8 cellular contexts compared by ENCODE assay signal in the genomic region with DNA sequence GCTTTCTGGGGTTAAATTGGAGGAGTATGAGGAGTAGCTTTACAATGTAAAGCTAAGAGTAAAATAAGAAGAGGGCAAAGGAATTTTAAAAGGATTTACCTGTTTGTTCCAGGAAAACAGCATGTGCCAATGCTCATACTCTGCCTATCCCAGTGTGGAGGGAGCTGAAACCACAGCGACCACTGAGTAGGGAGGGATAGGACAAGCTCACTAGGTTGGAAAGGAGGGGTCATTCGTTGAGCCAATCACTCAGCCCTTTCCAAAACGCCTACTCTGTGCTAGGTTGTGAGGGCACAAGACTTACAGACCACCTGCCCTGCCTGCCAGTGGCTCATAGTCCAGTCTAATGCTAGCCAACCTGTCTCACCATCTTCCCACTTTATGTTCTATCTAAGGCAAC. TPM values are rescaled to one million over a fixed set of nuclear protein-coding genes. Genes with fewer than 3 reads are reported as not detected.
DNase-seq lines count a peak whose midpoint lies in the region; ATAC-seq and TF ChIP-seq lines count a peak whose summit lies in the region.

No MANE protein-coding gene starts in this region.

- no peaks in the 10 kb centered on the region for H3K27me3 Mint-ChIP-seq in endodermal cell (ENCODE audit: insufficient read depth)

- CTCF ChIA-PET in OCI-LY7 (lab: Charles Lee; ENCODE audit: unreplicated experiment): interaction anchor here (0.8 to 1.2 kb wide), 2 partner anchors 53 to 95 kb away, joined by 3 to 5 read pairs; partner anchors contain the start of gene DHX58

- POLR2A ChIA-PET in OCI-LY7 (lab: Charles Lee): interaction anchor here (0.6 to 3.0 kb wide), 9 partner anchors 16 to 330 kb away, joined by 3 to 12 read pairs (median 4); partner anchors contain the start of genes DHX58 and EIF1

- intact Hi-C loops in OCI-LY7 (cut with micrococcal nuclease; ENCODE audit: unreplicated experiment): loop anchor here (5.0 to 10.0 kb wide), 2 partner anchors 236 to 439 kb away; partner anchors contain the start of gene ATP6V0A1
- intact Hi-C loops in psoas muscle (cut with DNase I): loop anchor here in 1 of 2 donors (5.0 kb wide), 1 partner anchor 51 kb away; the partner anchor contains the start of gene CNP

- peaks cover 24% of the 10 kb centered on the region for H3K36me3 Mint-ChIP-seq in endodermal cell (ENCODE audit: low read depth)

- peaks cover 41% of the 10 kb centered on the region for H3K4me1 ChIP-seq in OCI-LY7 (ENCODE audit: insufficient read depth, low read length, poor library complexity, severe bottlenecking)
- H3K4me1 ChIP-seq in endodermal cell (ENCODE audit: control insufficient read depth, insufficient read depth, low read length): peaks cover 7% of the 10 kb centered on the region
- peaks cover 41% of the 10 kb centered on the region for H3K4me1 ChIP-seq in psoas muscle

- H3K4me3 ChIP-seq in OCI-LY7 (ENCODE audit: low read depth, low read length, poor library complexity, severe bottlenecking) (peak overlapping the region; percentile 86), endodermal cell (ENCODE audit: low read length) (peak overlapping the region; percentile 99), psoas muscle (peak overlapping the region; percentile 95)

- peaks cover 50% of the 10 kb centered on the region for H3K79me2 ChIP-seq in OCI-LY7 (ENCODE audit: insufficient read depth, low read depth, low read length)

- peak overlapping the region; percentile 84; the same call in 1 of the 2 replicates for H2AFZ ChIP-seq in OCI-LY7 (ENCODE audit: low read length)

- H3K27ac Mint-ChIP-seq in endodermal cell: peak overlapping the region; percentile 99

- DNase-seq in GM13977 (ENCODE audit: low spot score) (peak; percentile 15), OCI-LY7 (ENCODE audit: low spot score) (no peak), endodermal cell (peak; percentile 87), psoas muscle (no peak), globus pallidus (ENCODE audit: low spot score) (no peak)

- no peak for ATAC-seq in psoas muscle
- no peak for ATAC-seq in HG03439 (IDR thresholded peaks at IDR 0.05; ENCODE audit: unreplicated experiment)
- no peak for ATAC-seq in GM21381 (IDR thresholded peaks at IDR 0.05; ENCODE audit: unreplicated experiment)
- ATAC-seq in HG03571 (IDR thresholded peaks at IDR 0.05; ENCODE audit: unreplicated experiment): no peak

- 50 to 67% methylated on average over 1 to 3 of the region's 3 CpGs for WGBS in endodermal cell (ENCODE audit: insufficient coverage in 1 of 2, insufficient read length in 1 of 2), 2 experiments
- 19 to 32% (median 32%) methylated on average over 3 of the region's 3 CpGs for WGBS in psoas muscle, 3 donors

- H3K36me3 ChIP-seq in OCI-LY7 (ENCODE audit: insufficient read depth, low read length) (peaks cover 20% of the 10 kb centered on the region), endodermal cell (ENCODE audit: control insufficient read depth, insufficient read depth, low read length) (peaks cover 28% of the 10 kb centered on the region), psoas muscle (ENCODE audit: insufficient read depth in 1 of 2, low read depth in 1 of 2) (peaks cover 6 to 20% of the 10 kb centered on the region in 2 donors)

- peaks cover 24% of the 10 kb centered on the region for H3K4me1 Mint-ChIP-seq in endodermal cell

- BruUV-seq in OCI-LY7 (replicated peaks; lab: Mats Ljungman, UMichigan): no TSS peak

- no peaks in the 10 kb centered on the region for H3K9me3 Mint-ChIP-seq in endodermal cell

- no peaks in the 10 kb centered on the region for H4K20me1 ChIP-seq in OCI-LY7 (ENCODE audit: insufficient read depth, low read length)

- peak overlapping the region; percentile 92 for H3K4me2 ChIP-seq in OCI-LY7 (ENCODE audit: low read length)

- H3K4me3 Mint-ChIP-seq in endodermal cell: peak overlapping the region; percentile 90

- H3K9ac ChIP-seq in endodermal cell (ENCODE audit: extremely low read depth, low read length, poor library complexity, severe bottlenecking): peak overlapping the region; percentile 96

- no peaks in the 10 kb centered on the region for H3K9me3 ChIP-seq in OCI-LY7 (ENCODE audit: low read length)
- H3K9me3 ChIP-seq in endodermal cell (ENCODE audit: control insufficient read depth, low read length): no peaks in the 10 kb centered on the region
- no peaks in the 10 kb centered on the region for H3K9me3 ChIP-seq in psoas muscle

- TF ChIP-seq CTCF in GM13977 (IDR thresholded peaks at IDR 0.05; ENCODE audit: extremely low read depth, insufficient read depth, missing control alignments) (no peak), OCI-LY7 (conservative IDR thresholded peaks at IDR 0.05; ENCODE audit: low read length) (no peak), endodermal cell (conservative IDR thresholded peaks at IDR 0.05) (no peak), psoas muscle (IDR thresholded peaks at IDR 0.05) (no peak)

- no peaks in the 10 kb centered on the region for H3K9me2 ChIP-seq in OCI-LY7 (ENCODE audit: insufficient read depth, low read length)

- in situ Hi-C loops in GM13977 (cut with MboI; ENCODE audit: low pct_unique_long_range_greater_than_20kb, low sequenced_read_pairs, unreplicated experiment): no loop called here

- H3K27me3 ChIP-seq in endodermal cell (ENCODE audit: control insufficient read depth, insufficient read depth, low read length, poor library complexity, severe bottlenecking) (no peaks in the 10 kb centered on the region), psoas muscle (ENCODE audit: insufficient read depth in 3 of 3, low read length in 2 of 3) (no peaks in the 10 kb centered on the region)

- H3K27ac ChIP-seq in OCI-LY7 (ENCODE audit: low read depth, low read length, poor library complexity, severe bottlenecking) (peak overlapping the region; percentile 77), endodermal cell (ENCODE audit: low read depth, low read length) (no peak overlapping the region), psoas muscle (peak overlapping the region; percentile 95)

RNA-seq across cellular contexts. Expression of gene DNAJC7, which starts 1.1 kb away (rescaled TPM):
- total RNA-seq in OCI-LY7 (2014; rRNA removed; shearing (Covaris generic)): 76.4 and 87.1 TPM in 2 replicates
- 118 and 124 TPM in 2 replicates for total RNA-seq in OCI-LY7 (2022)
- 100 to 1,000 TPM; 112 to 116 TPM for total RNA-seq in endodermal cell
- 90.7 TPM for polyA plus RNA-seq in endodermal cell (2013, experiment 1 of 2)
- polyA plus RNA-seq in endodermal cell (2013, experiment 2 of 2): 88.3 TPM
- 100 to 1,000 TPM in 1 of 4 donors, 10 to 100 TPM in 3; 66.3 to 102 (median 76.9) TPM for total RNA-seq in psoas muscle
- 100 to 1,000 TPM in 1 of 3 donors, 10 to 100 TPM in 2; 85.4 to 142 (median 93.3) TPM for polyA plus RNA-seq in psoas muscle

RNA-seq across cellular contexts. Expression of gene NKIRAS2, which starts 1.6 kb away (rescaled TPM):
- 34.8 and 40.2 TPM in 2 replicates for total RNA-seq in OCI-LY7 (2014; rRNA removed; shearing (Covaris generic))
- 32.8 and 38.1 TPM in 2 replicates for total RNA-seq in OCI-LY7 (2022)
- 10 to 100 TPM; 48.0 to 51.2 TPM for total RNA-seq in endodermal cell
- 58.2 TPM for polyA plus RNA-seq in endodermal cell (2013, experiment 1 of 2)
- polyA plus RNA-seq in endodermal cell (2013, experiment 2 of 2): 53.7 TPM
- 10 to 100 TPM; 35.0 to 46.8 (median 39.4) TPM for total RNA-seq in psoas muscle
- 10 to 100 TPM; 41.5 to 81.1 (median 43.1) TPM for polyA plus RNA-seq in psoas muscle

RNA-seq across cellular contexts. Expression of gene C17orf113, which starts 32.1 kb away (rescaled TPM):
- 0.10 and 0.25 TPM in 2 replicates for total RNA-seq in OCI-LY7 (2014; rRNA removed; shearing (Covaris generic))
- total RNA-seq in OCI-LY7 (2022) (0.25 TPM in 1 of 2 replicates, not detected in the other), endodermal cell (1 to 10 TPM; 1.7 to 2.9 TPM), psoas muscle (1 to 10 TPM in 2 of 4 donors, under 1 TPM in 2; 0.56 to 1.2 (median 0.82) TPM)
- polyA plus RNA-seq in endodermal cell (2013, experiment 1 of 2): 2.2 TPM
- 2.2 TPM for polyA plus RNA-seq in endodermal cell (2013, experiment 2 of 2)
- under 1 TPM; 0.08 to 0.22 (median 0.12) TPM for polyA plus RNA-seq in psoas muscle

RNA-seq across cellular contexts. Expression of gene CNP, which starts 51.7 kb away (rescaled TPM):
- total RNA-seq in OCI-LY7 (2014; rRNA removed; shearing (Covaris generic)): 33.8 and 34.1 TPM in 2 replicates
- total RNA-seq in OCI-LY7 (2022): 43.9 and 50.6 TPM in 2 replicates
- total RNA-seq in endodermal cell: 10 to 100 TPM; 64.3 to 79.6 TPM
- 57.7 TPM for polyA plus RNA-seq in endodermal cell (2013, experiment 1 of 2)
- polyA plus RNA-seq in endodermal cell (2013, experiment 2 of 2): 55.6 TPM
- total RNA-seq in psoas muscle: 10 to 100 TPM; 21.0 to 26.8 (median 22.9) TPM
- 10 to 100 TPM; 17.6 to 22.6 (median 21.2) TPM for polyA plus RNA-seq in psoas muscle

Comparison
In these comparisons a context has a peak if more than half of its experiments do, and no peak if none do; other contexts are left out.
1. DNase-seq: peak in GM13977 (single experiment) and endodermal cell (single experiment); none in OCI-LY7 (single experiment), psoas muscle (0 of 2) and globus pallidus (single experiment).
2. Peak in every context shown above with its lines, with median percentiles within 50 percentile points of each other: H3K4me3 ChIP-seq.